Comparison of ENCODE assay signal across 9 cellular contexts in the genomic region with DNA sequence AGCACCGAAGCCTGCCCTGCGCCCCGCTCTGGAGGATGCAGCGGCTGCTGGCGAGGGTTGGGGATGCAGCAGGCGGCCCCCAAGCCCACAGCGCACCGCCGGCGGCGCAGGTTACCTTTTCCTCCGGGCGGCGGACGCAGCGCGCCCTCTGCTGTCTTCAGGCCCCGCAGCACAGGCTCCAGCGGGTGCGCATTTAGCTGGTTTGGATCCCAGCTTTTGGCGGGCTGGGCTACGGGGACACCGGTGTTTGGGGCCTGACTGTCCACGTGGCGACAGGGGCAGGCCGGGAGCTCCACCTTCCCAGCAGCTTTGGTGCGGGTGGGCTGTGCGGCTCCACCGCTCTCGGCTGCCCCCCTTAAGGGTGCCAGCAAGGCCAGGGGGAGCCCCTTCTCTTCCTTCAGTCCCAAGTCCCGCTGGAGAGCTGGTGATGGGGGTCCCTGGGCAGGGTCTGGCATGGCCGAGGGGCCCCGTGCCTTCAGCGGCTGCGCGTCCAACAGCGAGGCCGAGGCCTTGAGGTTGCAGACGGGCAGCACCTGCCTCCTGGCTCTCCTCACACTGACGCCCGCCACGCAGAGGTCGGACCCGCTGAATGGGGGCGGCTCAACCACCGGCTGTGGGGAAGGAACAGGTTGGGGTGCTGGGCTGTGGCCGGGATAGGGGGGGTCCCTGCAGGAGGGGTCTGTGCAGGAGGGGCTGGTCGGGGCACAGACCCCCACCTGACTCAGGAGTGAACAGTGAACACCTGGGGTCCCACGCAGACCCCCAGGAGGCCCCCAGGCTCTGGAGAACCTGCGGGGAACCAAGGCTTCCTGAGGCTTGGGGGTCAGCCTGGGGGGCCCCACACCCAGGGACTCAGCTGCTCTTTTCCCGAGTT. TPM values are rescaled to one million over a fixed set of nuclear protein-coding genes. Genes with fewer than 3 reads are reported as not detected.
DNase-seq lines count a peak whose midpoint lies in the region; ATAC-seq, FAIRE-seq and TF ChIP-seq lines count a peak whose summit lies in the region.
"Had no signal": no experiment of that assay in that cellular context is flagged by ENCODE, and none has a peak within 500 bp of the region (broad histone marks: within the 10 kb centered on the region; RNA-seq: fewer than 3 reads in every experiment).

No MANE protein-coding gene starts in this region.

- no TSS peak for BruUV-seq in endothelial cell of umbilical vein (replicated peaks; lab: Mats Ljungman, UMichigan)

- ATAC-seq in HG03095 (IDR thresholded peaks at IDR 0.05; ENCODE audit: unreplicated experiment) (peak; percentile 83), GM19023 (IDR thresholded peaks at IDR 0.05; ENCODE audit: unreplicated experiment) (no peak)

- H3K4me3 ChIP-seq in endothelial cell of umbilical vein (replicated peaks in 1 of 3; ENCODE audit: insufficient read depth in 1 of 3, low read depth in 1 of 3, low read length in 3 of 3) = no peak overlapping the region

- H3K79me2 ChIP-seq in endothelial cell of umbilical vein (ENCODE audit: control insufficient read depth, insufficient read depth, low read length) = no peaks in the 10 kb centered on the region

- peak; percentile 94 for DNase-seq in D341Med (ENCODE audit: low spot score)
- DNase-seq in NOMO-1 (lab: John Stamatoyannopoulos, UW; ENCODE audit: unreplicated experiment in 2 of 2) = peak; percentile 67 to 78
- DNase-seq in activated CD8-positive, alpha-beta memory T cell treated with anti-CD3 and anti-CD28 coated beads, Interleukin-2, amount 50 U/mL, for 1 hour (ENCODE audit: extremely low read depth) = peak; percentile 56
- DNase-seq in endothelial cell of umbilical vein (ENCODE audit: low read depth, low spot score) = peak; percentile 55
- DNase-seq in mesothelial cell of epicardium (ENCODE audit: low spot score in 2 of 2, unreplicated experiment in 2 of 2) = peak; percentile 59 to 81
- peak; percentile 79 to 82 for DNase-seq in stimulated activated CD8-positive, alpha-beta memory T cell treated with anti-CD3 and anti-CD28 coated beads, Interleukin-2, amount 100 ng/mL, for 48 hours (ENCODE audit: low read depth in 2 of 2)

- no peaks in the 10 kb centered on the region for H3K4me1 ChIP-seq in endothelial cell of umbilical vein (ENCODE audit: control insufficient read depth, extremely low read depth, insufficient read depth, low read length)

- intact Hi-C loops in endothelial cell of umbilical vein (cut with micrococcal nuclease) = loop anchor here (1.0 to 5.0 kb wide), 5 partner anchors 38 to 263 kb away; no protein-coding TSS in a partner anchor

- no peaks in the 10 kb centered on the region for H3K9me3 ChIP-seq in endothelial cell of umbilical vein (replicated peaks; ENCODE audit: control insufficient read depth, insufficient read depth, low read length)

- no peak overlapping the region for H3K27ac ChIP-seq in endothelial cell of umbilical vein (ENCODE audit: insufficient read depth, low read depth, low read length)

- FAIRE-seq in endothelial cell of umbilical vein (lab: Jason Lieb, UNC) = peak; percentile 86

- H3K27ac Mint-ChIP-seq in mesothelial cell of epicardium = no peak overlapping the region
- H3K27ac Mint-ChIP-seq: T-helper 1 cell treated with Interleukin-12 subunit alpha and Interleukin-12 subunit beta and Interleukin-4 antibody, amounts not matched to agents 30 μg/mL and 1 μg/mL, for 36 hours had no signal

- H3K9ac ChIP-seq in endothelial cell of umbilical vein (replicated peaks; ENCODE audit: extremely low read depth, insufficient read depth, low read length) = no peak overlapping the region

- H4K20me1 ChIP-seq in endothelial cell of umbilical vein (replicated peaks; ENCODE audit: control insufficient read depth, extremely low read depth, insufficient read depth, low read length) = no peaks in the 10 kb centered on the region

- dilution Hi-C loops in endothelial cell of umbilical vein (cut with MboI; ENCODE audit: extremely low pct_ligation_motif_present, low sequenced_read_pairs) = no loop called here

- no peaks in the 10 kb centered on the region for H3K27me3 ChIP-seq in endothelial cell of umbilical vein (ENCODE audit: control insufficient read depth in 2 of 2, insufficient read depth in 2 of 2, low read length in 2 of 2)

- H3K9me3 Mint-ChIP-seq in mesothelial cell of epicardium = no peaks in the 10 kb centered on the region
- H3K9me3 Mint-ChIP-seq: T-helper 1 cell treated with Interleukin-12 subunit alpha and Interleukin-12 subunit beta and Interleukin-4 antibody, amounts not matched to agents 30 μg/mL and 1 μg/mL, for 36 hours had no signal

- no peak overlapping the region for H3K4me2 ChIP-seq in endothelial cell of umbilical vein (ENCODE audit: insufficient read depth, low read length)

- H3K4me3 Mint-ChIP-seq in mesothelial cell of epicardium = no peak overlapping the region
- H3K4me3 Mint-ChIP-seq: T-helper 1 cell treated with Interleukin-12 subunit alpha and Interleukin-12 subunit beta and Interleukin-4 antibody, amounts not matched to agents 30 μg/mL and 1 μg/mL, for 36 hours had no signal

- CTCF ChIA-PET in endothelial cell of umbilical vein (lab: Charles Lee) = interaction anchor here (0.5 to 3.1 kb wide), 70 partner anchors 8 to 273 kb away, joined by 3 to 174 read pairs (median 5); partner anchors contain the start of genes ALG12, CRELD2, IL17REL and MLC1

- H3K9me1 ChIP-seq in endothelial cell of umbilical vein (replicated peaks; ENCODE audit: control insufficient read depth, extremely low read depth, insufficient read depth, low read length) = no peaks in the 10 kb centered on the region

- no peak overlapping the region for H2AFZ ChIP-seq in endothelial cell of umbilical vein (ENCODE audit: low read depth, low read length)

- no peaks in the 10 kb centered on the region for H3K36me3 Mint-ChIP-seq in mesothelial cell of epicardium

- peaks cover 46% of the 10 kb centered on the region for H3K27me3 Mint-ChIP-seq in mesothelial cell of epicardium (ENCODE audit: low read depth)

- TF ChIP-seq POLR2A in endothelial cell of umbilical vein (IDR thresholded peaks at IDR 0.05; ENCODE audit: low read depth, low read length) = no peak

- POLR2A ChIA-PET in endothelial cell of umbilical vein (lab: Charles Lee) = interaction anchor here (1.0 kb wide), 1 partner anchor 100 kb away, joined by 6 read pairs; no protein-coding TSS in a partner anchor

- no peaks in the 10 kb centered on the region for H3K4me1 Mint-ChIP-seq in mesothelial cell of epicardium

- TF ChIP-seq CTCF in endothelial cell of umbilical vein (IDR thresholded peaks at IDR 0.05; ENCODE audit: extremely low read depth in 1 of 2, insufficient read depth in 1 of 2, low read depth in 1 of 2, low read length in 2 of 2) (peak; percentile 86 to 95), mesothelial cell of epicardium (IDR thresholded peaks at IDR 0.05; ENCODE audit: unreplicated experiment) (peak; percentile 65)

- H3K36me3 ChIP-seq in endothelial cell of umbilical vein (ENCODE audit: control insufficient read depth in 2 of 2, extremely low read depth in 1 of 2, insufficient read depth in 2 of 2, low read length in 2 of 2) = no peaks in the 10 kb centered on the region

TF ChIP-seq in endothelial cell of umbilical vein, 7 proteins besides CTCF, POLR2A, EP300 and RAD21 (continues in another document):
- no peak for TF ChIP-seq GATA2 (IDR thresholded peaks at IDR 0.05; ENCODE audit: insufficient read depth, insufficient read length, low read depth, low read length)
- TF ChIP-seq JUN (IDR thresholded peaks at IDR 0.05; ENCODE audit: borderline replicate concordance, insufficient read depth, insufficient read length, low read depth) = no peak

RNA-seq across cellular contexts. Expression of gene IL17REL, which starts 18.0 kb away (rescaled TPM):
- total RNA-seq in endothelial cell of umbilical vein (0.12 and 0.15 TPM in 2 replicates), mesothelial cell of epicardium (0.29 to 0.31 TPM (median 0.31 TPM) in 3 replicates)
- polyA plus RNA-seq in endothelial cell of umbilical vein = 0.06 TPM in 2 replicates
- polyA plus RNA-seq in endothelial cell of umbilical vein (2011; cell fraction: cytosol; rRNA removed) = not detected in 2 replicates
- 0.26 and 0.28 TPM in 2 replicates for polyA plus RNA-seq in endothelial cell of umbilical vein (2011; cell fraction: nucleus; rRNA removed)
- polyA plus RNA-seq in endothelial cell of umbilical vein (2012) = 0.04 TPM in 1 of 2 replicates, not detected in the other
- 0.06 TPM in 1 of 2 replicates, not detected in the other for polyA minus RNA-seq in endothelial cell of umbilical vein
- not detected for polyA minus RNA-seq in endothelial cell of umbilical vein (2011; cell fraction: cytosol; rRNA and poly(A)+ RNA removed)
- polyA minus RNA-seq in endothelial cell of umbilical vein (2011; cell fraction: nucleus; rRNA and poly(A)+ RNA removed) = 0.14 TPM in 1 of 2 replicates, not detected in the other

RNA-seq across cellular contexts. Expression of gene TTLL8, which starts 27.5 kb away (rescaled TPM):
- total RNA-seq in endothelial cell of umbilical vein (not detected in 2 replicates), mesothelial cell of epicardium (0.11 to 0.44 TPM (median 0.13 TPM) in 3 replicates)
- not detected in 2 replicates for polyA plus RNA-seq in endothelial cell of umbilical vein
- polyA plus RNA-seq in endothelial cell of umbilical vein (2011; cell fraction: cytosol; rRNA removed) = not detected in 2 replicates
- not detected in 2 replicates for polyA plus RNA-seq in endothelial cell of umbilical vein (2011; cell fraction: nucleus; rRNA removed)
- not detected in 2 replicates for polyA plus RNA-seq in endothelial cell of umbilical vein (2012)
- not detected in 2 replicates for polyA minus RNA-seq in endothelial cell of umbilical vein
- polyA minus RNA-seq in endothelial cell of umbilical vein (2011; cell fraction: cytosol; rRNA and poly(A)+ RNA removed) = not detected
- not detected in 2 replicates for polyA minus RNA-seq in endothelial cell of umbilical vein (2011; cell fraction: nucleus; rRNA and poly(A)+ RNA removed)

RNA-seq across cellular contexts. Expression of gene MLC1, which starts 54.7 kb away (rescaled TPM):
- total RNA-seq in endothelial cell of umbilical vein (not detected in 2 replicates), mesothelial cell of epicardium (1.8 to 2.1 TPM (median 2.0 TPM) in 3 replicates)
- not detected in 2 replicates for polyA plus RNA-seq in endothelial cell of umbilical vein
- not detected in 2 replicates for polyA plus RNA-seq in endothelial cell of umbilical vein (2011; cell fraction: cytosol; rRNA removed)
- polyA plus RNA-seq in endothelial cell of umbilical vein (2011; cell fraction: nucleus; rRNA removed) = not detected in 2 replicates
- polyA plus RNA-seq in endothelial cell of umbilical vein (2012) = not detected in 2 replicates
- not detected in 2 replicates for polyA minus RNA-seq in endothelial cell of umbilical vein
- polyA minus RNA-seq in endothelial cell of umbilical vein (2011; cell fraction: cytosol; rRNA and poly(A)+ RNA removed) = not detected
- polyA minus RNA-seq in endothelial cell of umbilical vein (2011; cell fraction: nucleus; rRNA and poly(A)+ RNA removed) = not detected in 2 replicates

RNA-seq across cellular contexts. Expression of gene MOV10L1, which starts 59.3 kb away (rescaled TPM):
- total RNA-seq in endothelial cell of umbilical vein (35.4 and 37.6 TPM in 2 replicates), mesothelial cell of epicardium (1.7 to 3.5 TPM (median 2.8 TPM) in 3 replicates)
- 27.6 and 32.0 TPM in 2 replicates for polyA plus RNA-seq in endothelial cell of umbilical vein
- 10.3 and 14.5 TPM in 2 replicates for polyA plus RNA-seq in endothelial cell of umbilical vein (2011; cell fraction: cytosol; rRNA removed)
- polyA plus RNA-seq in endothelial cell of umbilical vein (2011; cell fraction: nucleus; rRNA removed) = 162 and 167 TPM in 2 replicates
- 18.8 and 20.2 TPM in 2 replicates for polyA plus RNA-seq in endothelial cell of umbilical vein (2012)
- polyA minus RNA-seq in endothelial cell of umbilical vein = 33.0 and 37.0 TPM in 2 replicates
- polyA minus RNA-seq in endothelial cell of umbilical vein (2011; cell fraction: cytosol; rRNA and poly(A)+ RNA removed) = not detected
- 62.2 and 68.7 TPM in 2 replicates for polyA minus RNA-seq in endothelial cell of umbilical vein (2011; cell fraction: nucleus; rRNA and poly(A)+ RNA removed)
